Comparison of ENCODE assay signal across 8 cellular contexts in the genomic region with DNA sequence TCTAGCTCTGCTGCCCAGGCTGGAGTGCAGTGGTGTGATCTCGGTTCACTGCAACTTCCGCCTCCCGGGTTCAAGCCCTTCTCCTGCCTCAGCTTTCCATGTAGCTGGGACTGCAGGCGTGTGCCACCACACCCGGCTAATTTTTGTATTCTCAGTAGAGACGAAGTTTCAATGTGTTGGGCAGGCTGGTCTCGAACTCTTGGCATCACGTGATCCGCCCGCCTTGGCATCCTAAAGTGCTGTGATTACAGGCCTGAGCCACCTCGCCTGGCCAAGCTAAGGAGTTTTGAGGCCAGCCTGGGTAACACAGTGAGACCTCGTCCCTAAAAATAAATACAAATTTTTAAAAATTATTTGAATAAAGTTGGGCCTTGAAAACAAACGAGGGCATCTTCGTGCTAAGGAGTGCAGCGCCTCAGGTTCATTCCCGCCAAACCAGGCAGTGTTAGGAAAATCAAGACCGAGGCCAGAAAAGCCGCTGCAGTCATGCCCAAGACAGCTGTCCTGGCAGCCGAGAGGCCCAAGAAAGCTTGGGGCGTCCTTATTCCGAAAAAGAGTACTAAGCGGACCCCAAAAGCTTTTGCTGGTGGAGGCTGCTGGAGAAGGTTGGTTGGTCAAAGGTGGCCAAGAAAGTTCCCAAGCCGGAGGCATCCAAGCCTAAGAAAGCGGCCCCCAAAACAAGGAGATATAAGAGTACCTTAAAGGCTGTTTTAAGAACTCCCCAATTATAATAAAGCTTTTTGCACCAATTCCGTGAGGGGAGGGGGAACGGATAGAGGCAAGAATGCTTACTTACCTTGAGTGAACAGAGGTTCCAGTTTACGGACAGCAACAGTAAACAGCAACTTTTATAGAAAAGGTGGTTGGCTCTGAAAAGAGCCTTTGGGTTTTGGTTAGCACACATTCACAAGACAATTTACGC.
DNase-seq lines count a peak whose midpoint lies in the region; ATAC-seq and TF ChIP-seq lines count a peak whose summit lies in the region.

No MANE protein-coding gene starts in this region.

- 0 out of 2 replicates have a peak, but pooled peaks cover 7% of the 10 kb centered on the region for H3K79me2 ChIP-seq in HCT116 (ENCODE audit: insufficient read depth, low read length)
- H3K79me2 ChIP-seq in trophoblast cell (ENCODE audit: control insufficient read depth, insufficient read depth, low read length, poor library complexity): peaks cover 8% of the 10 kb centered on the region

- ATAC-seq in HCT116 (no peak), GM18511 (IDR thresholded peaks at IDR 0.05; ENCODE audit: unreplicated experiment) (no peak)

- BruUV-seq in A673 (replicated peaks; lab: Mats Ljungman, UMichigan) (no TSS peak), HCT116 (replicated peaks; lab: Mats Ljungman, UMichigan) (no TSS peak)

- POLR2A ChIA-PET in A673 (lab: Charles Lee; ENCODE audit: low non-redundant PET) (interaction anchor here (0.6 to 5.4 kb wide), 10 partner anchors 8 to 704 kb away, joined by 4 to 85 read pairs (median 6); a partner anchor contains a TSS), HCT116 (lab: Charles Lee) (interaction anchor here (1.0 to 8.5 kb wide), 24 partner anchors 7 to 1697 kb away, joined by 3 to 179 read pairs (median 18); a partner anchor contains a TSS)

- H3K27ac ChIP-seq in A673 (ENCODE audit: low read depth, low read length, poor library complexity, severe bottlenecking): peak overlapping the region; percentile 87
- peak overlapping the region; percentile 98 for H3K27ac ChIP-seq in HCT116 (ENCODE audit: low read depth, low read length)
- H3K27ac ChIP-seq in esophagus squamous epithelium: peak overlapping the region; percentile 94 to 98 (median 96)
- H3K27ac ChIP-seq in trophoblast cell (ENCODE audit: low read depth, low read length): peak overlapping the region; percentile 60

- H2BK120ac ChIP-seq in trophoblast cell (ENCODE audit: insufficient read depth, low read length, poor library complexity): peak overlapping the region; percentile 37

- TF ChIP-seq POLR2A in HCT116 (IDR thresholded peaks at IDR 0.05; ENCODE audit: borderline replicate concordance, extremely low read depth, insufficient read depth, insufficient read length): no peak
- no peak for TF ChIP-seq POLR2A in esophagus squamous epithelium (IDR thresholded peaks at IDR 0.05)

- H3K14ac ChIP-seq in trophoblast cell (ENCODE audit: low read length): peak overlapping the region; percentile 45

- DNase-seq in A673 (ENCODE audit: low spot score): peak; percentile 52
- no peak for DNase-seq in HCT116 (ENCODE audit: low read depth, low spot score)
- DNase-seq in UCSD-AML1 (lab: John Stamatoyannopoulos, UW; ENCODE audit: unreplicated experiment): peak; percentile 57
- DNase-seq in esophagus squamous epithelium (lab: John Stamatoyannopoulos, UW): no peak
- DNase-seq in trophoblast cell: no peak
- DNase-seq in epidermal melanocyte (ENCODE audit: insufficient read length, low spot score): no peak
- DNase-seq in NCI-H1105 treated with DMSO at 0.1 percent for 48 hours (lab: John Stamatoyannopoulos, UW): no peak

- H3K9me2 ChIP-seq in HCT116 (ENCODE audit: insufficient read depth): no peaks in the 10 kb centered on the region

- no peaks in the 10 kb centered on the region for H3K9me3 ChIP-seq in A673 (ENCODE audit: low read depth, low read length, poor library complexity, severe bottlenecking)
- no peaks in the 10 kb centered on the region for H3K9me3 ChIP-seq in HCT116 (ENCODE audit: control insufficient read depth in 1 of 2, insufficient read depth in 1 of 2, low read depth in 1 of 2, low read length in 2 of 2)
- H3K9me3 ChIP-seq in esophagus squamous epithelium: no peaks in the 10 kb centered on the region
- no peaks in the 10 kb centered on the region for H3K9me3 ChIP-seq in trophoblast cell (ENCODE audit: insufficient read depth, low read depth, low read length)

- H3K9ac ChIP-seq in HCT116 (ENCODE audit: low read length) (peak overlapping the region; percentile 84), trophoblast cell (ENCODE audit: low read length) (peak overlapping the region; percentile 57)

- H2AFZ ChIP-seq in HCT116 (ENCODE audit: low read depth, low read length, poor library complexity, severe bottlenecking): no peak overlapping the region
- no peak overlapping the region for H2AFZ ChIP-seq in trophoblast cell (ENCODE audit: insufficient read depth, low read length, poor library complexity)

- no peak for TF ChIP-seq CTCF in A673 (conservative IDR thresholded peaks at IDR 0.05; ENCODE audit: low read depth, low read length)
- no peak for TF ChIP-seq CTCF in HCT116 (IDR thresholded peaks at IDR 0.05 in 2 of 3, conservative IDR thresholded peaks at IDR 0.05 in 1 of 3; ENCODE audit: borderline replicate concordance in 1 of 3, insufficient read depth in 1 of 3, low read depth in 2 of 3, low read length in 2 of 3)
- TF ChIP-seq CTCF in esophagus squamous epithelium (IDR thresholded peaks at IDR 0.05): no peak

- H4K20me1 ChIP-seq in HCT116 (ENCODE audit: insufficient read depth): no peaks in the 10 kb centered on the region

- intact Hi-C loops in A673 (cut with micrococcal nuclease; ENCODE audit: unreplicated experiment): loop anchor here (5.0 kb wide), 1 partner anchor 74 kb away; a partner anchor contains a TSS
- intact Hi-C loops in HCT116 (cut with micrococcal nuclease): loop anchor here (5.0 kb wide), 2 partner anchors 936 to 951 kb away; a partner anchor contains a TSS
- intact Hi-C loops in esophagus squamous epithelium (cut with DNase I): loop anchor here (10.0 kb wide), 1 partner anchor 71 kb away; a partner anchor contains a TSS

- peak overlapping the region; percentile 2 for H4K91ac ChIP-seq in trophoblast cell (ENCODE audit: low read depth, low read length)

- RAD21 ChIA-PET in HCT116 (lab: Charles Lee; ENCODE audit: low non-redundant PET in 1 of 2, low total read pairs in 2 of 2, uncharacterized antibody in 2 of 2, unreplicated experiment in 2 of 2): no interaction called here

- no peak for TF ChIP-seq RAD21 in HCT116 (IDR thresholded peaks at IDR 0.05; ENCODE audit: low read depth)

- H4K8ac ChIP-seq in trophoblast cell (ENCODE audit: low read depth, low read length): peak overlapping the region; percentile 20

- no peak overlapping the region for H3K23ac ChIP-seq in trophoblast cell (ENCODE audit: low read length)

- H3K4ac ChIP-seq in trophoblast cell (ENCODE audit: low read depth, low read length): peak overlapping the region; percentile 90

- peak overlapping the region; percentile 32 for H4K12ac ChIP-seq in trophoblast cell (ENCODE audit: low read depth, low read length)

- WGBS in esophagus squamous epithelium, 2 donors: 16 to 17% methylated on average over 23 to 28 of the region's 28 CpGs
- no CpG with 5 or more reads among the region's 28 CpGs for WGBS in trophoblast cell (ENCODE audit: extremely low coverage, insufficient coverage, insufficient read length)

- H3K4me1 ChIP-seq in A673 (ENCODE audit: insufficient read depth, low read length, poor library complexity, severe bottlenecking) (no peaks in the 10 kb centered on the region), HCT116 (ENCODE audit: control insufficient read depth in 1 of 2, insufficient read depth in 2 of 2, low read length in 2 of 2) (peaks cover 13 to 35% of the 10 kb centered on the region in 2 experiments), esophagus squamous epithelium (peaks cover 5 to 51% (median 8%) of the 10 kb centered on the region in 3 donors), trophoblast cell (ENCODE audit: control insufficient read depth in 1 of 2, insufficient read depth in 2 of 2, low read length in 2 of 2) (no peaks in the 10 kb centered on the region)

- H3K4me3 ChIP-seq in A673 (ENCODE audit: low read depth, low read length, poor library complexity, severe bottlenecking): peak overlapping the region; percentile 63
- peak overlapping the region; percentile 59 to 76 for H3K4me3 ChIP-seq in HCT116 (replicated peaks in 1 of 2; ENCODE audit: low read depth in 1 of 2, low read length in 2 of 2)
- peak overlapping the region; percentile 44 to 73 (median 64) for H3K4me3 ChIP-seq in esophagus squamous epithelium
- H3K4me3 ChIP-seq in trophoblast cell (ENCODE audit: low read depth, low read length): peak overlapping the region; percentile 81

- H3K36me3 ChIP-seq in A673 (ENCODE audit: insufficient read depth, low read length, poor library complexity, severe bottlenecking): no peaks in the 10 kb centered on the region
- H3K36me3 ChIP-seq in HCT116 (ENCODE audit: control insufficient read depth in 1 of 2, insufficient read depth in 2 of 2, low read length in 2 of 2): no peaks in the 10 kb centered on the region
- no peaks in the 10 kb centered on the region for H3K36me3 ChIP-seq in esophagus squamous epithelium
- H3K36me3 ChIP-seq in trophoblast cell (ENCODE audit: control insufficient read depth in 1 of 2, insufficient read depth in 2 of 2, low read length in 2 of 2): no peaks in the 10 kb centered on the region

- no peak overlapping the region for H2AK5ac ChIP-seq in trophoblast cell (ENCODE audit: low read length)

- peak overlapping the region; percentile 78 for H3K4me2 ChIP-seq in HCT116 (ENCODE audit: low read length)
- H3K4me2 ChIP-seq in trophoblast cell (ENCODE audit: low read length): peak overlapping the region; percentile 76

- H2BK12ac ChIP-seq in trophoblast cell (ENCODE audit: low read length): no peak overlapping the region

- H3K18ac ChIP-seq in trophoblast cell (ENCODE audit: low read length): peak overlapping the region; percentile 50

- H3K79me1 ChIP-seq in trophoblast cell (ENCODE audit: low read length): peaks cover 19% of the 10 kb centered on the region

- CTCF ChIA-PET in A673 (lab: Charles Lee): no interaction called here
- CTCF ChIA-PET in HCT116 (lab: Charles Lee): interaction anchor here (1.2 kb wide), 1 partner anchor 23 kb away, joined by 3 read pairs; no protein-coding TSS in a partner anchor

- H2BK5ac ChIP-seq in trophoblast cell (ENCODE audit: low read depth, low read length, poor library complexity): peak overlapping the region; percentile 82

- H3K27me3 ChIP-seq in A673 (replicated peaks; ENCODE audit: insufficient read depth, low read depth, low read length, poor library complexity) (no peaks in the 10 kb centered on the region), HCT116 (ENCODE audit: insufficient read depth, low read length) (no peaks in the 10 kb centered on the region), esophagus squamous epithelium (peaks cover 0 to 37% (median 0%) of the 10 kb centered on the region in 4 donors), trophoblast cell (ENCODE audit: insufficient read depth, low read length) (no peaks in the 10 kb centered on the region)

TF ChIP-seq in HCT116, 20 proteins besides CTCF, POLR2A, EP300 and RAD21:
- TF ChIP-seq JUND (IDR thresholded peaks at IDR 0.05): no peak
- TF ChIP-seq, protein P1, sequence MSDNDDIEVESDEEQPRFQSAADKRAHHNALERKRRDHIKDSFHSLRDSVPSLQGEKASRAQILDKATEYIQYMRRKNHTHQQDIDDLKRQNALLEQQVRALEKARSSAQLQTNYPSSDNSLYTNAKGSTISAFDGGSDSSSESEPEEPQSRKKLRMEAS (IDR thresholded peaks at IDR 0.05): peak; percentile 46

Comparison
In these comparisons a context has a peak if more than half of its experiments do, and no peak if none do; other contexts are left out.
1. DNase-seq: peak in A673 (single experiment) and UCSD-AML1 (single experiment); none in HCT116 (single experiment), esophagus squamous epithelium (single experiment), trophoblast cell (0 of 2), epidermal melanocyte (single experiment) and NCI-H1105 treated with DMSO at 0.1 percent for 48 hours (single experiment).
2. Peak in every context shown above with its lines, with median percentiles within 50 percentile points of each other: H3K27ac ChIP-seq and H3K4me3 ChIP-seq.